8 cellular contexts compared by ENCODE assay signal in the genomic region with DNA sequence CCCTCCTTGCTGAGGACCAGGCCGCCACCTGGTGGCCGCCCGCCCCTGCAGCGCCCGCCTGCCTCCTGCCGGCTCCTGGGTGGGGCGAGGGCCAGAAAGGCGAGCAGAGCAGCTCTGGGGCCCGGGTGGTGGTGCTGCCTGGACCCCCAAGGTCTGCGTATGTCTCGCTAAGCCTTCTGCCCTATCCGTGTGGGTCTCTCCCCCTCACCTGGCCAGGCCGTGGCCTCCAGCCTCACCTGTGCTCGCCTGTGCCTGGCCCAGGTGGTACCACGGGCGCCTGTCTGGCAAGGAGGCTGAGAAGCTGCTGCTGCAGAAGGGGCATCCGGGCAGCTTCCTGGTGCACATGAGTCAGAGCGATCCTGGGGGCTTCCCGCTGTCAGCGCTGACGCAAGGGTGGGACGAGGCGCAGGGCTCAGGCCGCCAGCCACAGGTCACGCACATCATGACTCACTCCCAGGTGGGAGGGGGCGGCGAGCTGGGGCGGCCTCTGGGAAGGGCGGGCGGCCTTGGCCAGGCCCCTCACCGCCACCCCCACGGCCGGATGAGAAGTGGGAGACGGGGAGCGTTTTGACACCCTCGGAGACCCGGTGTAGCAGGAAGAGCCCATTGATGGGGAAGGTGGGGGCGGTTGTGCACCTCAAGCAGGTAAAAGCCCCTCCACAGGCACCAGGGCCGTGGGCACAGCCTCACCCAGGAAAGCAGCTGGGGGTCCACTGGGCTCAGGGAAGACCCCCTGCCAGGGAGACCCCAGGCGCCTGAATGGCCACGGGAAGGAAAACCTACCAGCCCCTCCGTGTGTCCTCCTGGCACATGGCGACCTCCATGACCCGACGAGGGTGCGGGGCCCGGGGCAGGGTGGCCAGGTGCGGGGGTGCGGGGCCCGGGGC. TPM values are rescaled to one million over a fixed set of nuclear protein-coding genes. Genes with fewer than 3 reads are reported as not detected.
A peak's percentile ranks its signal among the peaks of the same experiment; 100 is the strongest.
DNase-seq lines count a peak whose midpoint lies in the region; ATAC-seq lines count a peak whose summit lies in the region.

No MANE protein-coding gene starts in this region.

- intact Hi-C loops in Right ventricle myocardium superior (cut with DNase I), result loop anchor here (2.0 kb wide), 1 partner anchor 79 kb away; no protein-coding TSS in a partner anchor

- peaks cover 27% of the 10 kb centered on the region for H3K4me1 ChIP-seq in CD8-positive, alpha-beta memory T cell (ENCODE audit: insufficient read depth, low read length)
- H3K4me1 ChIP-seq in skeletal muscle satellite cell (ENCODE audit: control insufficient read depth, insufficient read depth, low read length), result peaks cover 14% of the 10 kb centered on the region

- peaks cover 0 to 20% (median 2%) of the 10 kb centered on the region in 3 donors for H3K4me1 Mint-ChIP-seq in CD8-positive, alpha-beta memory T cell

- no peak overlapping the region for H3K4me3 ChIP-seq in CD8-positive, alpha-beta memory T cell (ENCODE audit: low read length)
- no peak overlapping the region for H3K4me3 ChIP-seq in skeletal muscle satellite cell (ENCODE audit: low read length)

- no peaks in the 10 kb centered on the region for H3K9me3 ChIP-seq in CD8-positive, alpha-beta memory T cell (ENCODE audit: low read length)
- H3K9me3 ChIP-seq in skeletal muscle satellite cell (replicated peaks; ENCODE audit: low read length), result no peaks in the 10 kb centered on the region

- ATAC-seq in GM19351 (IDR thresholded peaks at IDR 0.05; ENCODE audit: unreplicated experiment), result peak; percentile 50
- ATAC-seq in HG03565 (IDR thresholded peaks at IDR 0.05; ENCODE audit: unreplicated experiment), result peak; percentile 45
- peak; percentile 70 for ATAC-seq in Right ventricle myocardium superior (ENCODE audit: poor library complexity)

- H3K27ac ChIP-seq in CD8-positive, alpha-beta memory T cell (ENCODE audit: low read depth, low read length), result peak overlapping the region; percentile 31

- H3K9ac ChIP-seq in skeletal muscle satellite cell (ENCODE audit: low read depth, low read length), result no peak overlapping the region

- H3K4me2 ChIP-seq in skeletal muscle satellite cell (ENCODE audit: low read length), result peak overlapping the region; percentile 74

- POLR2A ChIA-PET in CD8-positive, alpha-beta memory T cell (lab: Charles Lee), result interaction anchor here (0.5 kb wide), 1 partner anchor 49 kb away, joined by 3 read pairs; no protein-coding TSS in a partner anchor

- H3K4me3 Mint-ChIP-seq in CD8-positive, alpha-beta memory T cell, result peak overlapping the region in 4 of 7 donors; percentile 18 to 60 (median 45)

- H3K36me3 ChIP-seq in CD8-positive, alpha-beta memory T cell (ENCODE audit: insufficient read depth, low read length), result no peaks in the 10 kb centered on the region
- H3K36me3 ChIP-seq in skeletal muscle satellite cell (ENCODE audit: insufficient read depth, low read length), result no peaks in the 10 kb centered on the region

- H3K27me3 Mint-ChIP-seq in CD8-positive, alpha-beta memory T cell, result peaks cover 5 to 12% of the 10 kb centered on the region in 2 donors

- CTCF ChIA-PET in CD8-positive, alpha-beta memory T cell (lab: Charles Lee), result interaction anchor here (0.8 to 4.7 kb wide), 16 partner anchors 8 to 228 kb away, joined by 3 to 63 read pairs (median 3); partner anchors contain the start of genes ISG15, PERM1 and PLEKHN1

- peak; percentile 68 to 93 (median 75) for DNase-seq in CD8-positive, alpha-beta memory T cell
- peak; percentile 33 for DNase-seq in SK-N-DZ (ENCODE audit: low spot score)
- DNase-seq in activated naive CD4-positive, alpha-beta T cell treated with Interleukin-2 at 50 U/mL for 16 hours, result peak; percentile 91
- DNase-seq in Right ventricle myocardium superior, result peak; percentile 75
- no peak for DNase-seq in mesenteric fat pad (ENCODE audit: low spot score)

- peaks cover 11% of the 10 kb centered on the region for H3K27me3 ChIP-seq in CD8-positive, alpha-beta memory T cell (ENCODE audit: insufficient read depth, low read length, poor library complexity, severe bottlenecking)
- peaks cover 16% of the 10 kb centered on the region for H3K27me3 ChIP-seq in skeletal muscle satellite cell (ENCODE audit: control insufficient read depth, insufficient read depth, low read length)

- no peaks in the 10 kb centered on the region for H3K36me3 Mint-ChIP-seq in CD8-positive, alpha-beta memory T cell

- H3K9me3 Mint-ChIP-seq in CD8-positive, alpha-beta memory T cell, result no peaks in the 10 kb centered on the region

- H3K27ac Mint-ChIP-seq in CD8-positive, alpha-beta memory T cell, result peak overlapping the region in 4 of 8 donors; percentile 43 to 72 (median 53)

RNA-seq across cellular contexts. Expression of gene RNF223, which starts 9.9 kb away (rescaled TPM):
- total RNA-seq in CD8-positive, alpha-beta memory T cell, result not detected
- polyA plus RNA-seq in CD8-positive, alpha-beta memory T cell, result not detected
- polyA plus RNA-seq in SK-N-DZ (2014; cell fraction: cytosol; rRNA removed), result not detected in 2 replicates
- polyA plus RNA-seq in SK-N-DZ (2014; cell fraction: nucleus; rRNA removed), result not detected in 2 replicates
- total RNA-seq in Right ventricle myocardium superior (not detected), mesenteric fat pad (not detected)
- not detected in 2 replicates for total RNA-seq in skeletal muscle satellite cell (2012; rRNA removed)

RNA-seq across cellular contexts. Expression of gene AGRN, which starts 44.3 kb away (rescaled TPM):
- 1 to 10 TPM; 7.1 to 8.0 TPM for total RNA-seq in CD8-positive, alpha-beta memory T cell
- polyA plus RNA-seq in CD8-positive, alpha-beta memory T cell, result not detected
- 33.8 and 35.2 TPM in 2 replicates for polyA plus RNA-seq in SK-N-DZ (2014; cell fraction: cytosol; rRNA removed)
- polyA plus RNA-seq in SK-N-DZ (2014; cell fraction: nucleus; rRNA removed), result 206 and 207 TPM in 2 replicates
- 12.8 TPM for total RNA-seq in Right ventricle myocardium superior
- total RNA-seq in skeletal muscle satellite cell (2012; rRNA removed), result 15.2 and 22.5 TPM in 2 replicates
- 17.6 TPM for total RNA-seq in mesenteric fat pad

RNA-seq across cellular contexts. Expression of gene ISG15, which starts 50.9 kb away (rescaled TPM):
- 10 to 100 TPM; 16.9 to 20.4 TPM for total RNA-seq in CD8-positive, alpha-beta memory T cell
- 250 TPM for polyA plus RNA-seq in CD8-positive, alpha-beta memory T cell
- polyA plus RNA-seq in SK-N-DZ (2014; cell fraction: cytosol; rRNA removed), result 27.4 and 30.6 TPM in 2 replicates
- 15.3 and 17.6 TPM in 2 replicates for polyA plus RNA-seq in SK-N-DZ (2014; cell fraction: nucleus; rRNA removed)
- total RNA-seq in Right ventricle myocardium superior, result 13.3 TPM
- total RNA-seq in skeletal muscle satellite cell (2012; rRNA removed), result 76.8 and 83.0 TPM in 2 replicates
- 47.0 TPM for total RNA-seq in mesenteric fat pad

RNA-seq across cellular contexts. Expression of gene C1orf159, which starts 51.7 kb away (rescaled TPM):
- 10 to 100 TPM; 18.7 to 20.8 TPM for total RNA-seq in CD8-positive, alpha-beta memory T cell
- 7.9 TPM for polyA plus RNA-seq in CD8-positive, alpha-beta memory T cell
- polyA plus RNA-seq in SK-N-DZ (2014; cell fraction: cytosol; rRNA removed), result 25.1 and 29.9 TPM in 2 replicates
- polyA plus RNA-seq in SK-N-DZ (2014; cell fraction: nucleus; rRNA removed), result 68.9 and 148 TPM in 2 replicates
- 2.4 TPM for total RNA-seq in Right ventricle myocardium superior
- total RNA-seq in skeletal muscle satellite cell (2012; rRNA removed), result 7.9 and 11.6 TPM in 2 replicates
- 9.0 TPM for total RNA-seq in mesenteric fat pad
